In the genomic region with DNA sequence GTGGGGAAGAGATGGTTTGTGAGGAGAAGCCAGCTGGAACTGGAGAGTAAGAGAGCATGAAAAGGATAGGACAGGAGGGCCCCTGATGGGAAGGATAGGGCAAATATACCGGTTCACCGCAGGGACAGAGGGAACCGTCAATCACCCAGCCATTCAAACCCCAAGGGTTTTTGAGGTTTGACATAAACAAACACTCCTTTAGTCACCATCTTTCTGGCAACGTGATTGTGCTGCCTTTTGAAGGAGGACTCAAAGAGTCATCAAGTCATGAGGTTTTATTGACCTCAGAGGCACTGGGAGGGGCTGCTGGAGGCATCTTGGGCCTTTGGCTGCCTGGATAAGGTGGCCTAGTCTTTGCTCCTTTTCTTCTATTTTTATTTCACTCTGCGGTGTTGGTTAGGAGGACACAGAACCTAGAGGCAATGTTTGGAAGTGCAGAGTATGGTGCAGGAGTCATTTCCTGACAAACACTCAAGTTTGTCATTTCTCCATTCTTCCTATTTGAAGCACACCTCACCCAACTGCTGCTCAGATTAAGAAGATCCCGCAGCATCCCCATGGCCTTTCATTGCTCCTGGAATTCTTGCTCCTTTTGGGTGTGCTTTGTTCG, we compare ENCODE assay signal across 1 cellular context.
TF ChIP-seq lines count a peak whose summit lies in the region.

No MANE protein-coding gene starts in this region.

TF ChIP-seq in H1, 55 proteins besides CTCF, POLR2A, EP300 and RAD21:
- TF ChIP-seq SIX5 (IDR thresholded peaks at IDR 0.05; ENCODE audit: low read depth, low read length) (no peak), RNF2 (IDR thresholded peaks at IDR 0.05; ENCODE audit: borderline replicate concordance, low read depth, low read length, missing control alignments, poor library complexity, severe bottlenecking) (no peak), POLR2AphosphoS5 (IDR thresholded peaks at IDR 0.05; ENCODE audit: low read depth, low read length) (no peak), JUN (IDR thresholded peaks at IDR 0.05; ENCODE audit: low read depth, low read length) (no peak)
